ENCODE assay signal across 8 cellular contexts in genomic region chr19:19490247-19490968, GRCh38. TPM values are rescaled to one million over a fixed set of nuclear protein-coding genes. Genes with fewer than 3 reads are reported as not detected.
DNase-seq lines count a peak whose midpoint lies in the region; ATAC-seq and TF ChIP-seq lines count a peak whose summit lies in the region.

No MANE protein-coding gene starts in this region.

- H4K20me1 ChIP-seq in DOHH2 (ENCODE audit: control insufficient read depth, insufficient read depth, low read depth, low read length) (peaks cover 8% of the 10 kb centered on the region; the same call in 1 of the 2 replicates), Karpas-422 (ENCODE audit: insufficient read depth, low read depth, low read length) (peaks cover 5% of the 10 kb centered on the region; the same call in 1 of the 2 replicates)

- intact Hi-C loops in activated T-helper 2 cell treated with anti-CD3 and anti-CD28 coated beads, Interferon-gamma antibody, Interleukin-2, Interleukin-4, amounts not matched to agents 10 μg/mL and 5 μg/mL and 100 μg/mL, durations not matched to agents 14 hours and 24 hours and 36 hours (cut with micrococcal nuclease) = loop anchor here (1.0 kb wide), 1 partner anchor 124 kb away; no protein-coding TSS in a partner anchor

- H3K9me3 ChIP-seq in DOHH2 (ENCODE audit: control insufficient read depth, insufficient read depth, low read length) = no peaks in the 10 kb centered on the region
- H3K9me3 ChIP-seq in Karpas-422 (ENCODE audit: low read length) = no peaks in the 10 kb centered on the region

- CTCF ChIA-PET in RWPE1 (lab: Yijun Ruan, JAX) = interaction anchor here (0.5 to 1.5 kb wide), 26 partner anchors 11 to 792 kb away, joined by 3 to 8 read pairs (median 3); partner anchors contain the start of gene GATAD2A

- H3K27me3 Mint-ChIP-seq in activated T-helper 2 cell treated with anti-CD3 and anti-CD28 coated beads, Interferon-gamma antibody, Interleukin-2, Interleukin-4, amounts not matched to agents 10 μg/mL and 5 μg/mL and 100 μg/mL, durations not matched to agents 14 hours and 24 hours and 36 hours (ENCODE audit: low read depth) = no peaks in the 10 kb centered on the region
- H3K27me3 Mint-ChIP-seq in nephron progenitor cell (ENCODE audit: low read depth, poor library complexity) = no peaks in the 10 kb centered on the region

- H3K79me2 ChIP-seq in DOHH2 (ENCODE audit: control insufficient read depth, low read length) (peaks cover 85% of the 10 kb centered on the region), Karpas-422 (ENCODE audit: low read length) (peaks cover 76% of the 10 kb centered on the region)

- peak overlapping the region; percentile 50; the same call in 1 of the 2 replicates for H3K9ac ChIP-seq in Karpas-422 (ENCODE audit: low read length)

- H3K9me2 ChIP-seq in DOHH2 (replicated peaks; ENCODE audit: control insufficient read depth, low read length) (no peaks in the 10 kb centered on the region), Karpas-422 (replicated peaks; ENCODE audit: insufficient read depth, low read length) (no peaks in the 10 kb centered on the region)

- peak overlapping the region; percentile 98 for H3K27ac Mint-ChIP-seq in activated T-helper 2 cell treated with anti-CD3 and anti-CD28 coated beads, Interferon-gamma antibody, Interleukin-2, Interleukin-4, amounts not matched to agents 10 μg/mL and 5 μg/mL and 100 μg/mL, durations not matched to agents 14 hours and 24 hours and 36 hours
- peak overlapping the region; percentile 99 for H3K27ac Mint-ChIP-seq in nephron progenitor cell

- no peak overlapping the region for H2AFZ ChIP-seq in Karpas-422 (ENCODE audit: low read length)

- peaks cover 53% of the 10 kb centered on the region for H3K4me1 ChIP-seq in DOHH2 (ENCODE audit: control insufficient read depth, low read length)
- peaks cover 49% of the 10 kb centered on the region for H3K4me1 ChIP-seq in Karpas-422 (ENCODE audit: low read length)

- peak overlapping the region; percentile 47 for H3K4me2 ChIP-seq in DOHH2 (ENCODE audit: low read length)
- peak overlapping the region; percentile 58 for H3K4me2 ChIP-seq in Karpas-422 (ENCODE audit: low read depth, low read length, poor library complexity, severe bottlenecking)

- H3K27me3 ChIP-seq in DOHH2 (ENCODE audit: control insufficient read depth, low read length) = no peaks in the 10 kb centered on the region
- no peaks in the 10 kb centered on the region for H3K27me3 ChIP-seq in Karpas-422 (ENCODE audit: low read length)

- TF ChIP-seq CTCF in DOHH2 (IDR thresholded peaks at IDR 0.05; ENCODE audit: low read depth, low read length, poor library complexity, severe bottlenecking) (peak; percentile 88), RWPE1 (conservative IDR thresholded peaks at IDR 0.05; ENCODE audit: low read depth) (peak; percentile 93), nephron progenitor cell (IDR thresholded peaks at IDR 0.05) (peak; percentile 81)

- H3K36me3 Mint-ChIP-seq in activated T-helper 2 cell treated with anti-CD3 and anti-CD28 coated beads, Interferon-gamma antibody, Interleukin-2, Interleukin-4, amounts not matched to agents 10 μg/mL and 5 μg/mL and 100 μg/mL, durations not matched to agents 14 hours and 24 hours and 36 hours (ENCODE audit: low read depth) = peaks cover 29% of the 10 kb centered on the region
- peaks cover 6% of the 10 kb centered on the region for H3K36me3 Mint-ChIP-seq in nephron progenitor cell (ENCODE audit: low read depth)

- H3K4me3 ChIP-seq in DOHH2 (ENCODE audit: low read length) (no peak overlapping the region), Karpas-422 (ENCODE audit: low read length) (no peak overlapping the region)

- no peaks in the 10 kb centered on the region for H3K9me3 Mint-ChIP-seq in activated T-helper 2 cell treated with anti-CD3 and anti-CD28 coated beads, Interferon-gamma antibody, Interleukin-2, Interleukin-4, amounts not matched to agents 10 μg/mL and 5 μg/mL and 100 μg/mL, durations not matched to agents 14 hours and 24 hours and 36 hours
- H3K9me3 Mint-ChIP-seq in nephron progenitor cell = no peaks in the 10 kb centered on the region

- peaks cover 18% of the 10 kb centered on the region for H3F3A ChIP-seq in DOHH2 (ENCODE audit: control insufficient read depth, insufficient read depth)

- peak overlapping the region; percentile 62 for H3K27ac ChIP-seq in DOHH2 (ENCODE audit: low read depth, low read length)
- peak overlapping the region; percentile 74 for H3K27ac ChIP-seq in Karpas-422 (ENCODE audit: low read length)
- peak overlapping the region; percentile 90 for H3K27ac ChIP-seq in RWPE1

- DNase-seq in Karpas-422 (peak; percentile 91), RWPE1 (ENCODE audit: low spot score) (peak; percentile 75), fibroblast of peridontal ligament (ENCODE audit: extremely low read depth) (peak; percentile 89), nephron progenitor cell (peak; percentile 82)
- DNase-seq in activated T-helper 2 cell treated with anti-CD3 and anti-CD28 coated beads, Interferon-gamma antibody, Interleukin-2, Interleukin-4, amounts not matched to agents 10 μg/mL and 5 μg/mL and 100 μg/mL, durations not matched to agents 14 hours and 24 hours and 36 hours (ENCODE audit: low spot score) = peak; percentile 73
- peak; percentile 57 to 85 (median 72) for DNase-seq in stimulated activated naive CD4-positive, alpha-beta T cell (lab: John Stamatoyannopoulos, UW)

- POLR2A ChIA-PET in RWPE1 (lab: Yijun Ruan, JAX; ENCODE audit: low non-redundant PET) = no interaction called here

- H3K4me3 Mint-ChIP-seq in activated T-helper 2 cell treated with anti-CD3 and anti-CD28 coated beads, Interferon-gamma antibody, Interleukin-2, Interleukin-4, amounts not matched to agents 10 μg/mL and 5 μg/mL and 100 μg/mL, durations not matched to agents 14 hours and 24 hours and 36 hours (ENCODE audit: low read depth) = peak overlapping the region; percentile 13
- H3K4me3 Mint-ChIP-seq in nephron progenitor cell = no peak overlapping the region

- H3K36me3 ChIP-seq in DOHH2 (ENCODE audit: control insufficient read depth, low read length) (peaks cover 56% of the 10 kb centered on the region), Karpas-422 (ENCODE audit: insufficient read depth, low read length) (peaks cover 13% of the 10 kb centered on the region; the same call in 1 of the 2 replicates)

- H3K4me1 Mint-ChIP-seq in activated T-helper 2 cell treated with anti-CD3 and anti-CD28 coated beads, Interferon-gamma antibody, Interleukin-2, Interleukin-4, amounts not matched to agents 10 μg/mL and 5 μg/mL and 100 μg/mL, durations not matched to agents 14 hours and 24 hours and 36 hours (ENCODE audit: low read depth) = peaks cover 35% of the 10 kb centered on the region
- peaks cover 52% of the 10 kb centered on the region for H3K4me1 Mint-ChIP-seq in nephron progenitor cell

- no peak for ATAC-seq in HG03571 (IDR thresholded peaks at IDR 0.05; ENCODE audit: unreplicated experiment)

RNA-seq across cellular contexts. Expression of gene TSSK6, which starts 24.9 kb away (rescaled TPM):
- total RNA-seq in Karpas-422 (2014; rRNA removed; shearing (Covaris generic); ENCODE audit: low replicate concordance) = 5.0 and 10.8 TPM in 2 replicates
- total RNA-seq in activated T-helper 2 cell treated with anti-CD3 and anti-CD28 coated beads, Interferon-gamma antibody, Interleukin-2, Interleukin-4, amounts not matched to agents 10 μg/mL and 5 μg/mL and 100 μg/mL, durations not matched to agents 14 hours and 24 hours and 36 hours = 2.6 and 2.9 TPM in 2 replicates

RNA-seq across cellular contexts. Expression of gene NDUFA13, which starts 25.6 kb away (rescaled TPM):
- total RNA-seq in Karpas-422 (2014; rRNA removed; shearing (Covaris generic); ENCODE audit: low replicate concordance) = 255 and 557 TPM in 2 replicates
- total RNA-seq in activated T-helper 2 cell treated with anti-CD3 and anti-CD28 coated beads, Interferon-gamma antibody, Interleukin-2, Interleukin-4, amounts not matched to agents 10 μg/mL and 5 μg/mL and 100 μg/mL, durations not matched to agents 14 hours and 24 hours and 36 hours = 381 and 393 TPM in 2 replicates

RNA-seq across cellular contexts. Expression of gene YJEFN3, which starts 38.3 kb away (rescaled TPM):
- total RNA-seq in Karpas-422 (2014; rRNA removed; shearing (Covaris generic); ENCODE audit: low replicate concordance) = 7.9 and 11.4 TPM in 2 replicates
- 9.0 and 9.7 TPM in 2 replicates for total RNA-seq in activated T-helper 2 cell treated with anti-CD3 and anti-CD28 coated beads, Interferon-gamma antibody, Interleukin-2, Interleukin-4, amounts not matched to agents 10 μg/mL and 5 μg/mL and 100 μg/mL, durations not matched to agents 14 hours and 24 hours and 36 hours

RNA-seq across cellular contexts. Expression of gene CILP2, which starts 47.7 kb away (rescaled TPM):
- total RNA-seq in Karpas-422 (2014; rRNA removed; shearing (Covaris generic); ENCODE audit: low replicate concordance) = 0.15 and 0.87 TPM in 2 replicates
- 0.14 and 0.21 TPM in 2 replicates for total RNA-seq in activated T-helper 2 cell treated with anti-CD3 and anti-CD28 coated beads, Interferon-gamma antibody, Interleukin-2, Interleukin-4, amounts not matched to agents 10 μg/mL and 5 μg/mL and 100 μg/mL, durations not matched to agents 14 hours and 24 hours and 36 hours
